Comparison of ENCODE assay signal across 18 cellular contexts in the genomic region with DNA sequence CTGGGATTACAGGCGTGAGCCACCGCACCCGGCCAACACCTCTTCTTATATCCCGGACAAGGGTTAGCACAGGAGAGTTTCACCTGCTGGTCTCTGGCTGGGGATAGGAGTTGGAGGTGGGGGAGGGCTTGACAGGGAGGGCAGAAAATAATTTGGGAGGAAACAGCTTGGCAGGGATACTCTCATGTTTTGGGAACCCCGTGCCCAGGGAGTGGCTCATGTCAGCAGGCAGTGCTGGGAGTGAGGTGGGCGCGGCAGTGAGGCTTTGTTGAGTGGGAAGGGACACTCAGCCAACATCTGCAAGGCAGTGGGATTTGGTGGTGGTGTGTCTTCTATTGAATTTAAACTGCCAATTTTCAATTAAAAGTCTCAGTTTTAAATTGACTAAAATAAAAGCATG. TPM values are rescaled to one million over a fixed set of nuclear protein-coding genes. Genes with fewer than 3 reads are reported as not detected.
A peak's percentile ranks its signal among the peaks of the same experiment; 100 is the strongest.
DNase-seq lines count a peak whose midpoint lies in the region; ATAC-seq and TF ChIP-seq lines count a peak whose summit lies in the region.
"Had no signal": no experiment of that assay in that cellular context is flagged by ENCODE, and none has a peak within 500 bp of the region (broad histone marks: within the 10 kb centered on the region; RNA-seq: fewer than 3 reads in every experiment).

No MANE protein-coding gene starts in this region.

- H3K27ac ChIP-seq in RWPE1, result peak overlapping the region; percentile 41
- H3K27ac ChIP-seq in osteoblast (ENCODE audit: low read depth, low read length), result no peak overlapping the region
- H3K27ac ChIP-seq: 22Rv1, BLaER1, C4-2B had no signal

- no peak for ATAC-seq in HG03457 (IDR thresholded peaks at IDR 0.05; ENCODE audit: unreplicated experiment)
- ATAC-seq in GM19452 (IDR thresholded peaks at IDR 0.05; ENCODE audit: unreplicated experiment), result no peak
- ATAC-seq: CD8-positive, alpha-beta T cell had no signal

- H2AFZ ChIP-seq in osteoblast (ENCODE audit: low read length), result no peak overlapping the region

- no peak overlapping the region for H3K4me3 ChIP-seq in osteoblast (ENCODE audit: insufficient read depth, low read length)
- H3K4me3 ChIP-seq: BLaER1, HAP-1 had no signal

- TF ChIP-seq CTCF in RWPE1 (conservative IDR thresholded peaks at IDR 0.05; ENCODE audit: low read depth) (no peak), osteoblast (IDR thresholded peaks at IDR 0.05; ENCODE audit: extremely low read depth, low read depth, low read length) (no peak)

- H3K4me2 ChIP-seq in osteoblast (ENCODE audit: insufficient read depth, low read length), result no peak overlapping the region
- H3K4me2 ChIP-seq: BLaER1 had no signal

- H3K4me1 ChIP-seq in osteoblast (ENCODE audit: insufficient read depth, low read length), result no peaks in the 10 kb centered on the region
- H3K4me1 ChIP-seq: Caco-2, HAP-1 had no signal

- peak; percentile 29 for DNase-seq in activated CD8-positive, alpha-beta memory T cell treated with anti-CD3 and anti-CD28 coated beads, Interleukin-2, amount 50 U/mL, for 48 hours
- DNase-seq in activated CD8-positive, alpha-beta memory T cell treated with anti-CD3 and anti-CD28 coated beads for 24 hours, result no peak
- DNase-seq in RWPE1 (ENCODE audit: low spot score), result no peak
- peak; percentile 30 for DNase-seq in osteoblast (ENCODE audit: insufficient read length, low spot score, missing footprints)
- DNase-seq in NCI-H345 treated with DMSO at 0.1 percent for 48 hours (lab: John Stamatoyannopoulos, UW; ENCODE audit: unreplicated experiment), result no peak
- DNase-seq: Caco-2; CD4-positive, CD25-positive, alpha-beta regulatory T cell; DMS153; DND-41; GOT3 had no signal

- H3K36me3 ChIP-seq in osteoblast (ENCODE audit: insufficient read depth, low read length), result no peaks in the 10 kb centered on the region
- H3K36me3 ChIP-seq: BLaER1, HAP-1 had no signal

- H3K9me3 ChIP-seq in osteoblast (ENCODE audit: low read depth, low read length), result no peaks in the 10 kb centered on the region
- H3K9me3 ChIP-seq: BLaER1, Caco-2, HAP-1 had no signal

- H3K27me3 ChIP-seq in osteoblast (ENCODE audit: insufficient read depth, low read length), result peaks cover 28% of the 10 kb centered on the region
- H3K27me3 ChIP-seq: BLaER1 had no signal

- CTCF ChIA-PET in RWPE1 (lab: Yijun Ruan, JAX), result interaction anchor here (1.1 kb wide), 1 partner anchor 19 kb away, joined by 4 read pairs; no protein-coding TSS in a partner anchor

- no peaks in the 10 kb centered on the region for H4K20me1 ChIP-seq in osteoblast (ENCODE audit: insufficient read depth, low read length)
- H4K20me1 ChIP-seq: BLaER1 had no signal

- POLR2A ChIA-PET in RWPE1 (lab: Yijun Ruan, JAX; ENCODE audit: low non-redundant PET), result no interaction called here

- no peaks in the 10 kb centered on the region for H3K79me2 ChIP-seq in osteoblast (ENCODE audit: insufficient read depth, low read length)

RNA-seq across cellular contexts. Expression of a gene that starts 1.1 kb away (rescaled TPM):
- total RNA-seq in osteoblast, result not detected in 2 replicates
- total RNA-seq: B cell; Caco-2; CD4-positive, CD25-positive, alpha-beta regulatory T cell; CD8-positive, alpha-beta T cell had no signal

RNA-seq across cellular contexts. Expression of a gene that starts 15.0 kb away (rescaled TPM):
- total RNA-seq in osteoblast, result not detected in 2 replicates
- total RNA-seq: B cell had no signal

RNA-seq across cellular contexts. Expression of a gene that starts 23.1 kb away (rescaled TPM):
- not detected in 2 replicates for total RNA-seq in osteoblast
- total RNA-seq: B cell, Caco-2 had no signal

RNA-seq across cellular contexts. Expression of a gene that starts 49.4 kb away (rescaled TPM):
- not detected in 2 replicates for total RNA-seq in osteoblast
- total RNA-seq: B cell, Caco-2 had no signal

RNA-seq across cellular contexts. Expression of a gene that starts 54.7 kb away (rescaled TPM):
- 9.8 and 13.8 TPM in 2 replicates for total RNA-seq in osteoblast

Comparison
In these comparisons a context has a peak if more than half of its experiments do, and no peak if none do; other contexts are left out.
1. DNase-seq: peak in activated CD8-positive, alpha-beta memory T cell treated with anti-CD3 and anti-CD28 coated beads, Interleukin-2, amount 50 U/mL, for 48 hours (single experiment) and osteoblast (single experiment); none in activated CD8-positive, alpha-beta memory T cell treated with anti-CD3 and anti-CD28 coated beads for 24 hours (single experiment), RWPE1 (single experiment) and NCI-H345 treated with DMSO at 0.1 percent for 48 hours (single experiment).